Comparison of ENCODE assay signal across 21 cellular contexts in the genomic region with DNA sequence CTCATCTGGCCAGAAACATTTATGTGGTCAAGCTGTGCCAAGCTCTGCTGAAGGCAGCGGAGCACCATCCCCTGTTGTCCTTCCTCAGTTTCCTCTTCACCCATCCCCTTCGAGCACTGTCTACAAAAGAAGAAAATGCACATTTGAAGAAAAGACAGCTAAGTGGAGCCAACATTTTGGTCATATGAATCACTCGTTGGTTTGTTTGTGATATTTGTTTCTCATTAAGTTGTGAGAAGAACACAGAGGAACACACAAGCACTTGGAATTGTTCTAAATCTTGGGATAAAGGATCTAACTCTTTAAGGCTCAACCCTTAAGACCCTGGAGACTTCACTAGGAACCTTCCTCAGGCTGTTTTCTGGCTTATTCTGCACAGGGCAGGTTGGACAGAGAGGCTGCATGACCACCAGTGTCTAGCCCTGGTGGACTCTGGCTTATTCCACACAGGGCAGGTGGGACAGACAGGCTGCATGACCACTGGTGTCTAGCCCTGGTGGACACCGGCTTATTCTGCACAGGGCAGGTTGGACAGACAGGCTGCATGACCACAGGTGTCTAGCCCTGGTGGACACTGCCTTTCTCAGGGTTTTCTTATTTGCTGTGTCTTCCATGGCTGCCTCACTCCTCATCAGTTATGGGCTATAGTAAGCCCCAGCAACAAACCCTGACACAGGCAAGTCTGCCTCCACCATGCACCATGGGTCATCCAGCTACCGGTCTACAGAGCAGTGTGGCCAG. TPM values are rescaled to one million over a fixed set of nuclear protein-coding genes. Genes with fewer than 3 reads are reported as not detected.
DNase-seq lines count a peak whose midpoint lies in the region; ATAC-seq, FAIRE-seq and TF ChIP-seq lines count a peak whose summit lies in the region.
"Had no signal": no experiment of that assay in that cellular context is flagged by ENCODE, and none has a peak within 500 bp of the region (broad histone marks: within the 10 kb centered on the region; RNA-seq: fewer than 3 reads in every experiment).

No MANE protein-coding gene starts in this region.

- H3K27ac ChIP-seq in ascending aorta (peak overlapping the region; percentile 92 to 94), smooth muscle cell (ENCODE audit: low read depth) (peak overlapping the region; percentile 99), HepG2 (ENCODE audit: extremely low read length, insufficient read depth, low read length) (no peak overlapping the region)
- H3K27ac ChIP-seq: upper lobe of right lung had no signal

- H3K4me2 ChIP-seq in smooth muscle cell = no peak overlapping the region
- H3K4me2 ChIP-seq in HepG2 (ENCODE audit: low read depth, low read length) = no peak overlapping the region

- no peak for TF ChIP-seq RAD21 in HepG2 (CRISPR knock-in tag; IDR thresholded peaks at IDR 0.05)

- no peak for ATAC-seq in HepG2
- no peak for ATAC-seq in natural killer cell treated with Interleukin-12 subunit alpha and Interleukin-12 subunit beta and Interleukin-15 and Interleukin-18, amount 100 ng/mL, for 72 hours
- ATAC-seq: naive thymus-derived CD8-positive, alpha-beta T cell; T-helper 17 cell; upper lobe of right lung had no signal

- POLR2A ChIA-PET in HepG2 (lab: Yijun Ruan, JAX) = no interaction called here

- peaks cover 29 to 44% (median 37%) of the 10 kb centered on the region in 7 donors for H3K9me3 Mint-ChIP-seq in CD14-positive monocyte
- H3K9me3 Mint-ChIP-seq in natural killer cell treated with Interleukin-12 subunit alpha and Interleukin-12 subunit beta and Interleukin-15 and Interleukin-18, amount 100 ng/mL, for 72 hours = peaks cover 6% of the 10 kb centered on the region
- H3K9me3 Mint-ChIP-seq: activated naive CD4-positive, alpha-beta T cell treated with anti-CD3 and anti-CD28 coated beads, Interleukin-2, amount 50 U/mL, for 24 hours; naive thymus-derived CD8-positive, alpha-beta T cell had no signal

- H3K4me1 Mint-ChIP-seq in CD14-positive monocyte = peaks cover 4% of the 10 kb centered on the region
- H3K4me1 Mint-ChIP-seq in natural killer cell treated with Interleukin-12 subunit alpha and Interleukin-12 subunit beta and Interleukin-15 and Interleukin-18, amount 100 ng/mL, for 72 hours (ENCODE audit: low read depth in 2 of 2) = peaks cover 7 to 17% of the 10 kb centered on the region in 2 donors

- H3K36me3 Mint-ChIP-seq in CD14-positive monocyte = no peaks in the 10 kb centered on the region
- no peaks in the 10 kb centered on the region for H3K36me3 Mint-ChIP-seq in natural killer cell treated with Interleukin-12 subunit alpha and Interleukin-12 subunit beta and Interleukin-15 and Interleukin-18, amount 100 ng/mL, for 72 hours
- H3K36me3 Mint-ChIP-seq: activated naive CD4-positive, alpha-beta T cell treated with anti-CD3 and anti-CD28 coated beads, Interleukin-2, amount 50 U/mL, for 24 hours; CD4-positive, alpha-beta memory T cell; naive thymus-derived CD8-positive, alpha-beta T cell had no signal

- H3K4me1 ChIP-seq in ascending aorta = peaks cover 29 to 48% of the 10 kb centered on the region in 2 donors
- H3K4me1 ChIP-seq in smooth muscle cell (ENCODE audit: low read depth) = peaks cover 27% of the 10 kb centered on the region
- H3K4me1 ChIP-seq in HepG2 (ENCODE audit: insufficient read depth, low read length) = peaks cover 6% of the 10 kb centered on the region; the same call in 1 of the 2 replicates
- no peaks in the 10 kb centered on the region for H3K4me1 ChIP-seq in BE2C

- H3K4me3 ChIP-seq in ascending aorta = no peak overlapping the region
- no peak overlapping the region for H3K4me3 ChIP-seq in smooth muscle cell
- H3K4me3 ChIP-seq in HepG2 (replicated peaks in 1 of 3; ENCODE audit: insufficient read depth in 1 of 3, low read depth in 2 of 3, low read length in 3 of 3) = no peak overlapping the region
- H3K4me3 ChIP-seq in BE2C (ENCODE audit: low read depth, low read length) = no peak overlapping the region
- H3K4me3 ChIP-seq: SJSA1, upper lobe of right lung had no signal

- TF ChIP-seq EP300 in HepG2 (IDR thresholded peaks at IDR 0.05; ENCODE audit: low read depth in 2 of 2, low read length in 2 of 2) (no peak), HepG2 (CRISPR knock-in tag; IDR thresholded peaks at IDR 0.05; ENCODE audit: borderline replicate concordance) (no peak)

- H3K9ac ChIP-seq in smooth muscle cell (ENCODE audit: low read depth) (no peak overlapping the region), HepG2 (ENCODE audit: insufficient read depth, low read depth, low read length) (no peak overlapping the region)

- BruUV-seq in HepG2 (replicated peaks; lab: Mats Ljungman, UMichigan) = no TSS peak

- H2AFZ ChIP-seq in smooth muscle cell (ENCODE audit: low read depth) (no peak overlapping the region), HepG2 (ENCODE audit: low read length) (no peak overlapping the region)

- 92% methylated on average over 4 of the region's 5 CpGs for WGBS in smooth muscle cell (ENCODE audit: low lambda C conversion rate)
- WGBS in HepG2 (ENCODE audit: low lambda C conversion rate) = 27% methylated on average over 4 of the region's 5 CpGs

- CTCF ChIA-PET in HepG2 (lab: Yijun Ruan, JAX; ENCODE audit: low intra/inter-chr PET ratio, low total read pairs) = no interaction called here

- DNase-seq in AG08395 (ENCODE audit: low spot score) = peak; percentile 36
- DNase-seq in ascending aorta (ENCODE audit: low spot score in 2 of 2) = peak in 1 of 2 donors; percentile 58
- peak; percentile 33 for DNase-seq in mesenteric fat pad (ENCODE audit: low spot score)
- DNase-seq in smooth muscle cell (lab: John Stamatoyannopoulos, UW; ENCODE audit: unreplicated experiment) = no peak
- no peak for DNase-seq in CD14-positive monocyte (ENCODE audit: low spot score)
- no peak for DNase-seq in HepG2 (ENCODE audit: low spot score)
- DNase-seq in natural killer cell treated with Interleukin-12 subunit alpha and Interleukin-12 subunit beta and Interleukin-15 and Interleukin-18, amount 100 ng/mL, for 72 hours (ENCODE audit: low spot score) = no peak
- no peak for DNase-seq in BE2C
- DNase-seq: ACHN; activated CD4-positive, alpha-beta T cell treated with anti-CD3 and anti-CD28 coated beads, Interleukin-2, amount 50 U/mL, for 4 hours; CD4-positive, alpha-beta memory T cell; hippocampal formation; MM.1S; naive thymus-derived CD8-positive, alpha-beta T cell; NCI-H146; T-helper 17 cell; upper lobe of right lung had no signal

- TF ChIP-seq POLR2A in HepG2 (IDR thresholded peaks at IDR 0.05; ENCODE audit: insufficient read depth in 1 of 2, low read depth in 2 of 2, low read length in 2 of 2) = no peak

- H3K27me3 ChIP-seq in ascending aorta (no peaks in the 10 kb centered on the region), smooth muscle cell (ENCODE audit: low read depth) (no peaks in the 10 kb centered on the region), HepG2 (ENCODE audit: control insufficient read depth in 1 of 2, insufficient read depth in 2 of 2, low read length in 2 of 2) (peaks cover 4 to 39% of the 10 kb centered on the region in 2 experiments; a peak in 4 of 5 replicates), BE2C (no peaks in the 10 kb centered on the region)
- H3K27me3 ChIP-seq: SJSA1 had no signal

- H3K4me3 Mint-ChIP-seq in CD14-positive monocyte = no peak overlapping the region
- no peak overlapping the region for H3K4me3 Mint-ChIP-seq in natural killer cell treated with Interleukin-12 subunit alpha and Interleukin-12 subunit beta and Interleukin-15 and Interleukin-18, amount 100 ng/mL, for 72 hours
- H3K4me3 Mint-ChIP-seq: activated naive CD4-positive, alpha-beta T cell treated with anti-CD3 and anti-CD28 coated beads, Interleukin-2, amount 50 U/mL, for 24 hours; CD4-positive, alpha-beta memory T cell; naive thymus-derived CD8-positive, alpha-beta T cell; T-helper 17 cell had no signal

- peaks cover 7% of the 10 kb centered on the region for H3F3A ChIP-seq in smooth muscle cell (ENCODE audit: low read depth)

- H4K20me1 ChIP-seq in smooth muscle cell (ENCODE audit: low read depth) = no peaks in the 10 kb centered on the region
- H4K20me1 ChIP-seq in HepG2 (ENCODE audit: insufficient read depth, low read length) = no peaks in the 10 kb centered on the region

- peaks cover 17 to 43% (median 26%) of the 10 kb centered on the region in 3 donors for H3K27me3 Mint-ChIP-seq in CD14-positive monocyte (ENCODE audit: low read depth in 3 of 3)
- H3K27me3 Mint-ChIP-seq in natural killer cell treated with Interleukin-12 subunit alpha and Interleukin-12 subunit beta and Interleukin-15 and Interleukin-18, amount 100 ng/mL, for 72 hours = peaks cover 36% of the 10 kb centered on the region in 2 donors

- in situ Hi-C loops in HepG2 (cut with HindIII; ENCODE audit: extremely low pct_ligation_motif_present, low pct_unique_long_range_greater_than_20kb) = no loop called here

- FAIRE-seq in HepG2 (lab: Jason Lieb, UNC) = no peak
- FAIRE-seq: GM12891, islet of Langerhans had no signal

- H3K27ac Mint-ChIP-seq in CD14-positive monocyte = no peak overlapping the region
- no peak overlapping the region for H3K27ac Mint-ChIP-seq in natural killer cell treated with Interleukin-12 subunit alpha and Interleukin-12 subunit beta and Interleukin-15 and Interleukin-18, amount 100 ng/mL, for 72 hours
- H3K27ac Mint-ChIP-seq: activated naive CD4-positive, alpha-beta T cell treated with anti-CD3 and anti-CD28 coated beads, Interleukin-2, amount 50 U/mL, for 24 hours; CD4-positive, alpha-beta memory T cell; T-helper 17 cell had no signal

- H3K9me3 ChIP-seq in ascending aorta (no peaks in the 10 kb centered on the region), smooth muscle cell (replicated peaks; ENCODE audit: low read depth) (no peaks in the 10 kb centered on the region), HepG2 (ENCODE audit: low read length) (peaks cover 22% of the 10 kb centered on the region), BE2C (peaks cover 19% of the 10 kb centered on the region)
- H3K9me3 ChIP-seq: upper lobe of right lung had no signal

- TF ChIP-seq CTCF in ascending aorta (IDR thresholded peaks at IDR 0.05) (no peak), smooth muscle cell (IDR thresholded peaks at IDR 0.05; ENCODE audit: borderline replicate concordance, insufficient read depth, poor library complexity, severe bottlenecking) (no peak), CD14-positive monocyte (IDR thresholded peaks at IDR 0.05) (no peak), HepG2 (CRISPR knock-in tag; IDR thresholded peaks at IDR 0.05) (no peak), BE2C (IDR thresholded peaks at IDR 0.05; ENCODE audit: low read depth, low read length) (no peak)

- H3K36me3 ChIP-seq in ascending aorta (no peaks in the 10 kb centered on the region), smooth muscle cell (ENCODE audit: low read depth) (no peaks in the 10 kb centered on the region), HepG2 (replicated peaks in 1 of 2; ENCODE audit: control insufficient read depth in 1 of 2, insufficient read depth in 2 of 2, low read length in 2 of 2) (no peaks in the 10 kb centered on the region), BE2C (no peaks in the 10 kb centered on the region)
- H3K36me3 ChIP-seq: SJSA1, upper lobe of right lung had no signal

- H3K79me2 ChIP-seq in smooth muscle cell (ENCODE audit: low read depth) (no peaks in the 10 kb centered on the region), HepG2 (ENCODE audit: insufficient read depth, low read length) (no peaks in the 10 kb centered on the region)

- intact Hi-C loops in ascending aorta (cut with DNase I) = no loop called here
- intact Hi-C loops in CD14-positive monocyte (cut with micrococcal nuclease) = no loop called here
- intact Hi-C loops in HepG2 (cut with micrococcal nuclease; ENCODE audit: unreplicated experiment) = no loop called here

RNA-seq across cellular contexts. Expression of a gene that starts 35.3 kb away (rescaled TPM):
- 1,704 TPM for total RNA-seq in ascending aorta
- total RNA-seq in mesenteric fat pad = 735 TPM
- total RNA-seq in smooth muscle cell = 1,570 and 1,698 TPM in 2 replicates
- 2,969 and 4,089 TPM in 2 replicates for polyA plus RNA-seq in smooth muscle cell
- not detected for polyA plus RNA-seq in CD14-positive monocyte
- total RNA-seq in HepG2 (2016; rRNA removed; fragmentation: Illumina TruSeq; extraction: Trizol) = 0.07 and 0.14 TPM in 2 replicates
- not detected in 2 replicates for total RNA-seq in HepG2 (2016; cell fraction: cytosol; rRNA removed; fragmentation: Illumina TruSeq; extraction: Trizol; ENCODE audit: low read depth)
- total RNA-seq in HepG2 (2016; cell fraction: insoluble cytoplasmic fraction; rRNA removed; fragmentation: Illumina TruSeq; extraction: Trizol) = 0.06 TPM in 1 of 2 replicates, not detected in the other
- total RNA-seq in HepG2 (2016; cell fraction: membrane; rRNA removed; fragmentation: Illumina TruSeq; extraction: Trizol) = not detected in 2 replicates
- 0.13 and 0.22 TPM in 2 replicates for total RNA-seq in HepG2 (2016; cell fraction: nucleus; rRNA removed; fragmentation: Illumina TruSeq; extraction: Trizol)
- 0.41 and 1.6 TPM in 2 replicates for polyA plus RNA-seq in HepG2 (2011; rRNA removed)
- polyA plus RNA-seq in HepG2 (2011; cell fraction: cytosol; rRNA removed) = 0.27 and 0.31 TPM in 2 replicates
- 8.5 and 10.4 TPM in 2 replicates for polyA plus RNA-seq in HepG2 (2011; cell fraction: nucleus; rRNA removed)
- polyA plus RNA-seq in HepG2 (2012) = 0.36 and 0.81 TPM in 2 replicates
- polyA plus RNA-seq in HepG2 (2016; cell fraction: cytosol; fragmentation: Illumina TruSeq; extraction: Trizol; ENCODE audit: low read depth) = not detected in 2 replicates
- not detected in 2 replicates for polyA plus RNA-seq in HepG2 (2016; cell fraction: insoluble cytoplasmic fraction; fragmentation: Illumina TruSeq; extraction: Trizol; ENCODE audit: low read depth)
- not detected in 2 replicates for polyA plus RNA-seq in HepG2 (2016; cell fraction: membrane; fragmentation: Illumina TruSeq; extraction: Trizol; ENCODE audit: low read depth)
- 0.48 and 0.69 TPM in 2 replicates for polyA plus RNA-seq in HepG2 (2016; cell fraction: nucleus; fragmentation: Illumina TruSeq; extraction: Trizol; ENCODE audit: insufficient read depth, low read depth)
- polyA minus RNA-seq in HepG2 (2011; rRNA and poly(A)+ RNA removed; ENCODE audit: low replicate concordance) = 0.44 TPM in 1 of 2 replicates, not detected in the other
- polyA minus RNA-seq in HepG2 (2011; cell fraction: cytosol; rRNA and poly(A)+ RNA removed) = not detected in 2 replicates
- 0.52 and 1.2 TPM in 2 replicates for polyA minus RNA-seq in HepG2 (2011; cell fraction: nucleus; rRNA and poly(A)+ RNA removed)
- total RNA-seq in natural killer cell treated with Interleukin-12 subunit alpha and Interleukin-12 subunit beta and Interleukin-15 and Interleukin-18, amount 100 ng/mL, for 72 hours = 1 to 10 TPM in 1 of 2 donors, under 1 TPM in 1; 0.88 to 4.2 TPM
- 14.8 TPM for polyA plus RNA-seq in BE2C (2012; ENCODE audit: insufficient read depth, insufficient read length, low read depth)

Comparison
In these comparisons a context has a peak if more than half of its experiments do, and no peak if none do; other contexts are left out.
1. DNase-seq: peak in AG08395 (single experiment) and mesenteric fat pad (single experiment); none in smooth muscle cell (single experiment), CD14-positive monocyte (single experiment), HepG2 (single experiment), natural killer cell treated with Interleukin-12 subunit alpha and Interleukin-12 subunit beta and Interleukin-15 and Interleukin-18, amount 100 ng/mL, for 72 hours (single experiment) and BE2C (single experiment).
2. RNA of a gene that starts 35.3 kb away (total RNA-seq): 1,704 TPM in ascending aorta (single experiment), 1,570 to 1,698 TPM in smooth muscle cell and 735 TPM in mesenteric fat pad (single experiment); 0.88 to 4.2 TPM in natural killer cell treated with Interleukin-12 subunit alpha and Interleukin-12 subunit beta and Interleukin-15 and Interleukin-18, amount 100 ng/mL, for 72 hours and 0.06 to 0.22 TPM in HepG2; every median in the first group is over 100 times any median in the second.